In genomic region chr3:194976049-194976451, GRCh38 we compare ENCODE assay signal across 20 cellular contexts.
DNase-seq lines count a peak whose midpoint lies in the region; ATAC-seq and TF ChIP-seq lines count a peak whose summit lies in the region.
"Had no signal": no experiment of that assay in that cellular context is flagged by ENCODE, and none has a peak within 500 bp of the region (broad histone marks: within the 10 kb centered on the region; RNA-seq: fewer than 3 reads in every experiment).

No MANE protein-coding gene starts in this region.

- no peaks in the 10 kb centered on the region for H3K9me3 ChIP-seq in left ventricle myocardium inferior (replicated peaks)
- H3K9me3 ChIP-seq in left lung: no peaks in the 10 kb centered on the region
- no peaks in the 10 kb centered on the region for H3K9me3 ChIP-seq in stomach
- H3K9me3 ChIP-seq: adrenal gland, heart left ventricle, thyroid gland had no signal

- DNase-seq in Right ventricle myocardium superior (no peak), left ventricle myocardium inferior (no peak), NCI-H345 treated with DMSO at 0.1 percent for 48 hours (lab: John Stamatoyannopoulos, UW; ENCODE audit: unreplicated experiment) (peak; percentile 25), left lung (no peak), type B pancreatic cell (ENCODE audit: extremely low spot score, unreplicated experiment) (peak; percentile 20), DMS 273 treated with DMSO at 0.1 percent for 48 hours (lab: John Stamatoyannopoulos, UW) (no peak), stomach (no peak), SHP77 (lab: John Stamatoyannopoulos, UW) (no peak)
- DNase-seq: activated effector memory CD4-positive, alpha-beta T cell treated with anti-CD3 and anti-CD28 coated beads, Interleukin-2, amount 50 U/mL, for 16 hours; adrenal gland; heart left ventricle; immature natural killer cell; mesendoderm; NCI-H1930; NCI-H526; SJCRH30 had no signal

- no peak overlapping the region for H3K27ac Mint-ChIP-seq in type B pancreatic cell
- H3K27ac Mint-ChIP-seq: immature natural killer cell, nephron, progenitor cell of endocrine pancreas had no signal

- H3K36me3 Mint-ChIP-seq in type B pancreatic cell: no peaks in the 10 kb centered on the region
- H3K36me3 Mint-ChIP-seq: immature natural killer cell had no signal

- H3K27me3 ChIP-seq in left ventricle myocardium inferior (ENCODE audit: low read depth): no peaks in the 10 kb centered on the region
- H3K27me3 ChIP-seq in left lung: no peaks in the 10 kb centered on the region
- no peaks in the 10 kb centered on the region for H3K27me3 ChIP-seq in stomach
- H3K27me3 ChIP-seq: adrenal gland, heart left ventricle, SJCRH30, thyroid gland had no signal

- peaks cover 19% of the 10 kb centered on the region for H3K27me3 Mint-ChIP-seq in type B pancreatic cell

- WGBS in stomach, 5 donors: 46 to 71% (median 51%) methylated on average over 5 of the region's 5 CpGs

- H3K4me3 ChIP-seq in left ventricle myocardium inferior: no peak overlapping the region
- H3K4me3 ChIP-seq in left lung: no peak overlapping the region
- no peak overlapping the region for H3K4me3 ChIP-seq in stomach
- H3K4me3 ChIP-seq: adrenal gland, heart left ventricle, SJCRH30, thyroid gland had no signal

- no peak overlapping the region for H3K4me3 Mint-ChIP-seq in type B pancreatic cell
- H3K4me3 Mint-ChIP-seq: central memory CD8-positive, alpha-beta T cell; immature natural killer cell; nephron had no signal

- intact Hi-C loops in Right ventricle myocardium superior (cut with DNase I): no loop called here
- intact Hi-C loops in left ventricle myocardium inferior (cut with micrococcal nuclease): no loop called here
- intact Hi-C loops in left lung (cut with DNase I): no loop called here
- intact Hi-C loops in stomach (cut with DNase I; ENCODE audit: low total_unique reads): no loop called here

- no peak for TF ChIP-seq EP300 in stomach (IDR thresholded peaks at IDR 0.05)

- ATAC-seq in Right ventricle myocardium superior (ENCODE audit: poor library complexity) (peak; percentile 27), left lung (peak; percentile 76)

- no peak for TF ChIP-seq CTCF in left ventricle myocardium inferior (IDR thresholded peaks at IDR 0.05; ENCODE audit: borderline replicate concordance)
- TF ChIP-seq CTCF in left lung (IDR thresholded peaks at IDR 0.05): no peak
- no peak for TF ChIP-seq CTCF in type B pancreatic cell (conservative IDR thresholded peaks at IDR 0.05)
- TF ChIP-seq CTCF in stomach (IDR thresholded peaks at IDR 0.05): no peak

- H3K27ac ChIP-seq in left ventricle myocardium inferior (replicated peaks) (no peak overlapping the region), left lung (no peak overlapping the region), stomach (no peak overlapping the region)
- H3K27ac ChIP-seq: adrenal gland, heart left ventricle, SJCRH30, thyroid gland had no signal

- no peaks in the 10 kb centered on the region for H3K4me1 Mint-ChIP-seq in type B pancreatic cell (ENCODE audit: unreplicated experiment)
- H3K4me1 Mint-ChIP-seq: central memory CD8-positive, alpha-beta T cell; immature natural killer cell; nephron had no signal

- H3K9me3 Mint-ChIP-seq in type B pancreatic cell: no peaks in the 10 kb centered on the region
- H3K9me3 Mint-ChIP-seq: central memory CD8-positive, alpha-beta T cell; immature natural killer cell; nephron had no signal

- no peaks in the 10 kb centered on the region for H3K36me3 ChIP-seq in left ventricle myocardium inferior
- no peaks in the 10 kb centered on the region for H3K36me3 ChIP-seq in left lung
- no peaks in the 10 kb centered on the region for H3K36me3 ChIP-seq in stomach
- H3K36me3 ChIP-seq: adrenal gland, heart left ventricle, SJCRH30, thyroid gland had no signal

- peaks cover 21% of the 10 kb centered on the region for H3K4me1 ChIP-seq in left ventricle myocardium inferior
- H3K4me1 ChIP-seq in left lung: peaks cover 0 to 6% of the 10 kb centered on the region in 2 donors
- H3K4me1 ChIP-seq in stomach: peaks cover 0 to 9% (median 0%) of the 10 kb centered on the region in 4 donors
- H3K4me1 ChIP-seq: adrenal gland, SJCRH30 had no signal

- TF ChIP-seq POLR2A in stomach (IDR thresholded peaks at IDR 0.05): no peak

Comparison
In these comparisons a context has a peak if more than half of its experiments do, and no peak if none do; other contexts are left out.
1. DNase-seq: peak in NCI-H345 treated with DMSO at 0.1 percent for 48 hours (single experiment) and type B pancreatic cell (single experiment); none in Right ventricle myocardium superior (single experiment), left ventricle myocardium inferior (single experiment), left lung (0 of 2), DMS 273 treated with DMSO at 0.1 percent for 48 hours (single experiment), stomach (single experiment) and SHP77 (0 of 2).